In genomic region chr13:39484506-39485313, GRCh38 we compare ENCODE assay signal across 17 cellular contexts.
DNase-seq lines count a peak whose midpoint lies in the region; ATAC-seq and TF ChIP-seq lines count a peak whose summit lies in the region.
"Had no signal": no experiment of that assay in that cellular context is flagged by ENCODE, and none has a peak within 500 bp of the region (broad histone marks: within the 10 kb centered on the region; RNA-seq: fewer than 3 reads in every experiment).

No MANE protein-coding gene starts in this region.

- peaks cover 6% of the 10 kb centered on the region; the same call in 1 of the 2 replicates for H3K9me1 ChIP-seq in IMR-90 (ENCODE audit: insufficient read depth, low read length)

- H3K4me3 ChIP-seq in IMR-90 (ENCODE audit: insufficient read depth, low read depth, low read length): no peak overlapping the region
- no peak overlapping the region for H3K4me3 ChIP-seq in choroid plexus epithelial cell (ENCODE audit: low read depth, low read length)
- no peak overlapping the region for H3K4me3 ChIP-seq in osteoblast (ENCODE audit: insufficient read depth, low read length)
- no peak overlapping the region for H3K4me3 ChIP-seq in uterus
- no peak overlapping the region for H3K4me3 ChIP-seq in gastrocnemius medialis
- H3K4me3 ChIP-seq: ascending aorta; BLaER1 treated with 17β-estradiol and CSF1 and Interleukin-3, amounts not matched to agents 10 nM and 100 nM; psoas muscle; stomach had no signal

- no peak overlapping the region for H2AK9ac ChIP-seq in IMR-90 (replicated peaks; ENCODE audit: low read depth, low read length, poor library complexity)

- H3K9ac ChIP-seq in IMR-90 (ENCODE audit: low read depth, low read length): no peak overlapping the region
- H3K9ac ChIP-seq: BLaER1 treated with 17β-estradiol and CSF1 and Interleukin-3, amounts not matched to agents 10 nM and 100 nM had no signal

- no TSS peak for BruUV-seq in IMR-90 (replicated peaks; lab: Mats Ljungman, UMichigan)

- no peak overlapping the region; the same call in 1 of the 2 replicates for H2AK5ac ChIP-seq in IMR-90 (ENCODE audit: low read depth, low read length)

- no peak overlapping the region for H3K56ac ChIP-seq in IMR-90 (ENCODE audit: extremely low read depth, insufficient read depth, low read length)

- H3K23ac ChIP-seq in IMR-90 (ENCODE audit: low read depth, low read length): no peak overlapping the region

- peak overlapping the region; percentile 81 for H4K5ac ChIP-seq in IMR-90 (ENCODE audit: low read depth, low read length)

- H3K4me1 ChIP-seq in IMR-90 (ENCODE audit: control insufficient read depth, insufficient read depth, low read length): peaks cover 10% of the 10 kb centered on the region
- peaks cover 29% of the 10 kb centered on the region for H3K4me1 ChIP-seq in osteoblast (ENCODE audit: insufficient read depth, low read length)
- H3K4me1 ChIP-seq in uterus: no peaks in the 10 kb centered on the region
- H3K4me1 ChIP-seq in gastrocnemius medialis: peaks cover 0 to 12% of the 10 kb centered on the region in 2 donors
- H3K4me1 ChIP-seq: psoas muscle, stomach had no signal

- peaks cover 37% of the 10 kb centered on the region for H3K79me2 ChIP-seq in osteoblast (ENCODE audit: insufficient read depth, low read length)

- TF ChIP-seq POLR2A in IMR-90 (IDR thresholded peaks at IDR 0.05; ENCODE audit: low read depth, low read length) (no peak), uterus (IDR thresholded peaks at IDR 0.05) (no peak), gastrocnemius medialis (IDR thresholded peaks at IDR 0.05) (no peak)

- 0 out of 3 replicates have a peak overlapping the region, but pooled peaks have one; percentile 9 for H2BK15ac ChIP-seq in IMR-90 (ENCODE audit: low read depth, low read length)

- CTCF ChIA-PET in IMR-90 (lab: Yijun Ruan, JAX): no interaction called here

- no CpG with 5 or more reads among the region's 4 CpGs for WGBS in IMR-90 (ENCODE audit: extremely low coverage in 2 of 2, insufficient read length in 1 of 2), 2 experiments

- H3K36me3 ChIP-seq in IMR-90 (ENCODE audit: control insufficient read depth, insufficient read depth, low read length) (no peaks in the 10 kb centered on the region), osteoblast (ENCODE audit: insufficient read depth, low read length) (no peaks in the 10 kb centered on the region), uterus (no peaks in the 10 kb centered on the region), gastrocnemius medialis (no peaks in the 10 kb centered on the region)
- H3K36me3 ChIP-seq: ascending aorta; BLaER1 treated with 17β-estradiol and CSF1 and Interleukin-3, amounts not matched to agents 10 nM and 100 nM; stomach had no signal

- H3K14ac ChIP-seq in IMR-90 (replicated peaks; ENCODE audit: low read depth, low read length): no peak overlapping the region

- in situ Hi-C loops in IMR-90 (cut with MboI; ENCODE audit: low sequenced_read_pairs) (no loop called here), gastrocnemius medialis (cut with MboI; ENCODE audit: low sequenced_read_pairs in 4 of 4) (no loop called here)

- H3K79me1 ChIP-seq in IMR-90 (ENCODE audit: low read depth in 1 of 2, low read length in 2 of 2): peaks cover 29 to 49% of the 10 kb centered on the region in 2 experiments; a peak in 3 of 4 replicates

- POLR2A ChIA-PET in IMR-90 (lab: Charles Lee; ENCODE audit: unreplicated experiment): no interaction called here

- TF ChIP-seq RAD21 in IMR-90 (IDR thresholded peaks at IDR 0.05; ENCODE audit: low read length): no peak

- ATAC-seq in IMR-90 (ENCODE audit: low read depth) (peak; percentile 58; the same call in 1 of the 2 replicates), GM21360 (IDR thresholded peaks at IDR 0.05; ENCODE audit: unreplicated experiment) (no peak), gastrocnemius medialis (no peak)
- ATAC-seq: left ventricle myocardium superior, psoas muscle had no signal

- H3K27me3 ChIP-seq in IMR-90 (ENCODE audit: control insufficient read depth, insufficient read depth, low read length) (no peaks in the 10 kb centered on the region), osteoblast (ENCODE audit: insufficient read depth, low read length) (no peaks in the 10 kb centered on the region), uterus (no peaks in the 10 kb centered on the region), gastrocnemius medialis (no peaks in the 10 kb centered on the region)
- H3K27me3 ChIP-seq: ascending aorta; BLaER1 treated with 17β-estradiol and CSF1 and Interleukin-3, amounts not matched to agents 10 nM and 100 nM; stomach had no signal

- TF ChIP-seq CTCF in IMR-90 (conservative IDR thresholded peaks at IDR 0.05; ENCODE audit: low read depth, low read length) (no peak), choroid plexus epithelial cell (conservative IDR thresholded peaks at IDR 0.05; ENCODE audit: low read depth, low read length) (no peak), osteoblast (IDR thresholded peaks at IDR 0.05; ENCODE audit: extremely low read depth, low read depth, low read length) (no peak), uterus (IDR thresholded peaks at IDR 0.05) (no peak), gastrocnemius medialis (IDR thresholded peaks at IDR 0.05 in 4 of 5, conservative IDR thresholded peaks at IDR 0.05 in 1 of 5) (no peak)

- H3K4ac ChIP-seq in IMR-90 (ENCODE audit: low read depth, low read length): peak overlapping the region; percentile 26

- dilution Hi-C loops in IMR-90 (cut with HindIII; ENCODE audit: low sequenced_read_pairs, unreplicated experiment): no loop called here

- H3K4me2 ChIP-seq in IMR-90 (ENCODE audit: low read depth, low read length): peak overlapping the region; percentile 61; the same call in 1 of the 2 replicates
- H3K4me2 ChIP-seq in osteoblast (ENCODE audit: insufficient read depth, low read length): peak overlapping the region; percentile 50

- H2BK5ac ChIP-seq in IMR-90 (ENCODE audit: low read depth, low read length, poor library complexity, severe bottlenecking): peak overlapping the region; percentile 51

- H3K18ac ChIP-seq in IMR-90 (ENCODE audit: low read depth, low read length): peak overlapping the region; percentile 60; the same call in 1 of the 2 replicates

- H4K8ac ChIP-seq in IMR-90 (ENCODE audit: low read depth in 2 of 2, low read length in 2 of 2): peak overlapping the region in 1 of 2 experiments; percentile 27; a peak in 1 of 4 replicates

- peak overlapping the region; percentile 45; the same call in 1 of the 2 replicates for H3K27ac ChIP-seq in IMR-90 (ENCODE audit: insufficient read depth, low read length)
- peak overlapping the region; percentile 59 for H3K27ac ChIP-seq in osteoblast (ENCODE audit: low read depth, low read length)
- no peak overlapping the region for H3K27ac ChIP-seq in uterus
- no peak overlapping the region for H3K27ac ChIP-seq in gastrocnemius medialis
- H3K27ac ChIP-seq: ascending aorta; BLaER1 treated with 17β-estradiol and CSF1 and Interleukin-3, amounts not matched to agents 10 nM and 100 nM; psoas muscle; stomach had no signal

- DNase-seq in Daoy (ENCODE audit: low read depth) (peak; percentile 41), IMR-90 (peak; percentile 77), choroid plexus epithelial cell (ENCODE audit: low read depth) (peak; percentile 44), osteoblast (ENCODE audit: insufficient read length, low spot score, missing footprints) (peak; percentile 60), uterus (no peak), Ammon's horn (ENCODE audit: low spot score) (no peak), gastrocnemius medialis (no peak)
- DNase-seq: activated CD4-positive, CD25-positive, alpha-beta regulatory T cell treated with anti-CD3 and anti-CD28 coated beads, Interleukin-2, amount 50 U/mL, for 72 hours; activated gamma-delta T cell treated with Interleukin-2 at 50 U/mL for 16 hours; left ventricle myocardium superior; MM.1S; NCI-H2029; psoas muscle; stomach had no signal

- H4K20me1 ChIP-seq in IMR-90 (ENCODE audit: insufficient read depth, low read length) (peaks cover 3% of the 10 kb centered on the region; the same call in 1 of the 2 replicates), osteoblast (ENCODE audit: insufficient read depth, low read length) (no peaks in the 10 kb centered on the region)
- H4K20me1 ChIP-seq: BLaER1 treated with 17β-estradiol and CSF1 and Interleukin-3, amounts not matched to agents 10 nM and 100 nM had no signal

- H2BK20ac ChIP-seq in IMR-90 (ENCODE audit: low read depth, low read length): peak overlapping the region; percentile 5; the same call in 1 of the 2 replicates

- H4K91ac ChIP-seq in IMR-90 (ENCODE audit: insufficient read depth, low read depth, low read length): 0 out of 2 replicates have a peak overlapping the region, but pooled peaks have one; percentile 26

- H2AFZ ChIP-seq in IMR-90 (replicated peaks; ENCODE audit: low read length, poor library complexity) (no peak overlapping the region), osteoblast (ENCODE audit: low read length) (no peak overlapping the region)

- H3K9me3 ChIP-seq in IMR-90 (ENCODE audit: control insufficient read depth, insufficient read depth, low read length): no peaks in the 10 kb centered on the region
- no peaks in the 10 kb centered on the region for H3K9me3 ChIP-seq in osteoblast (ENCODE audit: low read depth, low read length)
- no peaks in the 10 kb centered on the region for H3K9me3 ChIP-seq in uterus
- H3K9me3 ChIP-seq in gastrocnemius medialis: no peaks in the 10 kb centered on the region
- H3K9me3 ChIP-seq: ascending aorta; BLaER1 treated with 17β-estradiol and CSF1 and Interleukin-3, amounts not matched to agents 10 nM and 100 nM; psoas muscle; stomach had no signal

- intact Hi-C loops in IMR-90 (cut with micrococcal nuclease): loop anchor here (5.0 kb wide), 1 partner anchor 77 kb away; no protein-coding TSS in a partner anchor
- intact Hi-C loops in uterus (cut with DNase I; ENCODE audit: low total_unique reads): no loop called here
- intact Hi-C loops in gastrocnemius medialis (cut with DNase I; ENCODE audit: low total_unique reads): no loop called here

- H2BK120ac ChIP-seq in IMR-90 (ENCODE audit: low read depth, low read length): peak overlapping the region; percentile 41; the same call in 1 of the 2 replicates

TF ChIP-seq in IMR-90, 13 proteins besides CTCF, POLR2A, EP300 and RAD21:
- no peak for TF ChIP-seq SMC3 (IDR thresholded peaks at IDR 0.05; ENCODE audit: low read depth, low read length)
- TF ChIP-seq CEBPB (IDR thresholded peaks at IDR 0.05; ENCODE audit: low read depth, low read length): peak; percentile 49

Comparison
In these comparisons a context has a peak if more than half of its experiments do, and no peak if none do; other contexts are left out.
1. DNase-seq: peak in Daoy (single experiment), IMR-90 (single experiment), choroid plexus epithelial cell (single experiment) and osteoblast (single experiment); none in uterus (0 of 2), Ammon's horn (single experiment) and gastrocnemius medialis (0 of 2).
2. H3K27ac ChIP-seq: peak in IMR-90 (single experiment) and osteoblast (single experiment); none in uterus (0 of 2) and gastrocnemius medialis (0 of 4).